9 cellular contexts compared by ENCODE assay signal in the genomic region with DNA sequence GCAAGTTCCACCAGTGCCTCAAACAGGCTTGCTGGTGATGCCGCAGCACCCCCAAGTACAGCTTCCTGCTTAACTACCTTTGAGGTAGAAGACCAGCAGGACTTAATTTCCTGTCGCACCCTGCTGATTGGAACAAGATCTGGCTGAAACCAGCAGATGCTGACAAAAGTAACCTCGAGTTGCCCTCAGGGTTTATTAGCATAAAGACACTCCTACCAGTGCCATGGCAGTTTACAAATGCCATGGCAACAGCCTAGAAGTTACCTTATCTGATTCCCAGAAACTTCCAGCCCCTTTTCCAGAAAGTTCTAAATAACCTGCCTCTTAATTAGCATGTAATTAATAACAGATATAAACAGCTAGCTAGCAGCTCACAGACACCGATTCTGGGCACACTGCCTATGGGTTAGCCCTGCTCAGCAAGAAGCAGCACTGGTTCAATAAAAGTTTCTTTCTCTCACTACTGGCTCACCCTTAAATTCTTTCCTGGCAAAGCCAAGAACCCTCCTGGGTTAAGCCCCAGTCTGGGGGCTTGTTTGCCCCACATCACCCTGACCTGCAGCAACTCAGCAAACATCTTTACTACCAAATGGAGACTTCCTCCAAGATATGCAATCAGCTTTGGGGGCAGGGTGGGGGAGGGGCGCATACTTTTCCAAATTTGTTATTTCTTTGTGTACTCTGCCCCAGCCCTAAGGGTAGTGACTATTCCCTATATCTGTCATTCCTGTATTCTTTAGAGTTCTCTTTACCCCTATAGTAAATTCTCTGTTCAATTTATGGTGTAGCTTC. TPM values are rescaled to one million over a fixed set of nuclear protein-coding genes. Genes with fewer than 3 reads are reported as not detected.
DNase-seq lines count a peak whose midpoint lies in the region; ATAC-seq and TF ChIP-seq lines count a peak whose summit lies in the region.
"Had no signal": no experiment of that assay in that cellular context is flagged by ENCODE, and none has a peak within 500 bp of the region (broad histone marks: within the 10 kb centered on the region; RNA-seq: fewer than 3 reads in every experiment).

No MANE protein-coding gene starts in this region.

- H3K4me3 ChIP-seq in tibial artery (no peak overlapping the region), esophagus muscularis mucosa (no peak overlapping the region)

- peak overlapping the region; percentile 32 for H3K27ac Mint-ChIP-seq in stimulated activated naive CD8-positive, alpha-beta T cell treated with anti-CD3 and anti-CD28 coated beads, Interleukin-15, Interleukin-2, amounts not matched to agents 100 ng/mL and 50 ng/mL, for 24 hours
- H3K27ac Mint-ChIP-seq in WTC11: peak overlapping the region; percentile 81

- H3K27me3 Mint-ChIP-seq in stimulated activated naive CD8-positive, alpha-beta T cell treated with anti-CD3 and anti-CD28 coated beads, Interleukin-15, Interleukin-2, amounts not matched to agents 100 ng/mL and 50 ng/mL, for 24 hours: no peaks in the 10 kb centered on the region
- H3K27me3 Mint-ChIP-seq in WTC11 (ENCODE audit: low read depth): no peaks in the 10 kb centered on the region

- TF ChIP-seq EP300 in esophagus muscularis mucosa (IDR thresholded peaks at IDR 0.05): no peak

- TF ChIP-seq CTCF in WTC11 (IDR thresholded peaks at IDR 0.05) (no peak), tibial artery (IDR thresholded peaks at IDR 0.05) (no peak), esophagus muscularis mucosa (IDR thresholded peaks at IDR 0.05) (no peak)

- peaks cover 0 to 5% (median 0%) of the 10 kb centered on the region in 3 donors for H3K36me3 ChIP-seq in tibial artery
- H3K36me3 ChIP-seq in esophagus muscularis mucosa: no peaks in the 10 kb centered on the region

- H3K27me3 ChIP-seq in tibial artery (no peaks in the 10 kb centered on the region), esophagus muscularis mucosa (no peaks in the 10 kb centered on the region)

- CTCF ChIA-PET in WTC11 (lab: Charles Lee): interaction anchor here (0.8 to 3.0 kb wide), 6 partner anchors 13 to 196 kb away, joined by 3 to 11 read pairs (median 4); no protein-coding TSS in a partner anchor

- H3K4me1 Mint-ChIP-seq in stimulated activated naive CD8-positive, alpha-beta T cell treated with anti-CD3 and anti-CD28 coated beads, Interleukin-15, Interleukin-2, amounts not matched to agents 100 ng/mL and 50 ng/mL, for 24 hours (ENCODE audit: low read depth): peaks cover 16% of the 10 kb centered on the region
- H3K4me1 Mint-ChIP-seq in WTC11: peaks cover 29% of the 10 kb centered on the region

- ATAC-seq in stimulated activated naive CD8-positive, alpha-beta T cell treated with anti-CD3 and anti-CD28 coated beads, Interleukin-15, Interleukin-2, amounts not matched to agents 100 U/mL and 50 U/mL, for 24 hours: no peak
- peak; percentile 86 for ATAC-seq in WTC11
- ATAC-seq in esophagus mucosa: peak; percentile 87
- ATAC-seq in GM21528 (IDR thresholded peaks at IDR 0.05; ENCODE audit: low FRiP score, unreplicated experiment): no peak

- 70% methylated on average over 5 of the region's 5 CpGs for WGBS in esophagus muscularis mucosa

- DNase-seq in stimulated activated naive CD8-positive, alpha-beta T cell treated with anti-CD3 and anti-CD28 coated beads, Interleukin-15, Interleukin-2, amounts not matched to agents 100 U/mL and 50 U/mL, for 24 hours: no peak
- DNase-seq in WTC11 (ENCODE audit: low spot score) (peak; percentile 16), tibial artery (no peak), esophagus muscularis mucosa (ENCODE audit: extremely low spot score) (no peak), DMS79 (lab: John Stamatoyannopoulos, UW) (no peak)

- H3K9me3 ChIP-seq in tibial artery: no peaks in the 10 kb centered on the region
- no peaks in the 10 kb centered on the region for H3K9me3 ChIP-seq in esophagus muscularis mucosa

- intact Hi-C loops in tibial artery (cut with DNase I; ENCODE audit: low total_unique reads) (no loop called here), esophagus muscularis mucosa (cut with DNase I) (no loop called here)

- POLR2A ChIA-PET in WTC11 (lab: Charles Lee): no interaction called here

- H3K4me1 ChIP-seq in tibial artery (peaks cover 0 to 22% (median 12%) of the 10 kb centered on the region in 4 donors), esophagus muscularis mucosa (peaks cover 14 to 23% (median 21%) of the 10 kb centered on the region in 4 donors)

- H3K4me3 Mint-ChIP-seq in stimulated activated naive CD8-positive, alpha-beta T cell treated with anti-CD3 and anti-CD28 coated beads, Interleukin-15, Interleukin-2, amounts not matched to agents 100 ng/mL and 50 ng/mL, for 24 hours: no peak overlapping the region
- H3K4me3 Mint-ChIP-seq in WTC11: no peak overlapping the region
- H3K4me3 Mint-ChIP-seq: neural crest cell had no signal

- no peaks in the 10 kb centered on the region for H3K9me3 Mint-ChIP-seq in stimulated activated naive CD8-positive, alpha-beta T cell treated with anti-CD3 and anti-CD28 coated beads, Interleukin-15, Interleukin-2, amounts not matched to agents 100 ng/mL and 50 ng/mL, for 24 hours
- peaks cover 12% of the 10 kb centered on the region for H3K9me3 Mint-ChIP-seq in WTC11

- H3K27ac ChIP-seq in tibial artery: no peak overlapping the region
- no peak overlapping the region for H3K27ac ChIP-seq in esophagus muscularis mucosa (replicated peaks in 1 of 4)

- TF ChIP-seq POLR2A in esophagus muscularis mucosa (IDR thresholded peaks at IDR 0.05; ENCODE audit: low read depth): no peak

- H3K36me3 Mint-ChIP-seq in stimulated activated naive CD8-positive, alpha-beta T cell treated with anti-CD3 and anti-CD28 coated beads, Interleukin-15, Interleukin-2, amounts not matched to agents 100 ng/mL and 50 ng/mL, for 24 hours (ENCODE audit: low read depth): peaks cover 9% of the 10 kb centered on the region
- peaks cover 13% of the 10 kb centered on the region for H3K36me3 Mint-ChIP-seq in WTC11

TF ChIP-seq in WTC11, 78 proteins besides CTCF, POLR2A, EP300 and RAD21:
- TF ChIP-seq, protein P1, sequence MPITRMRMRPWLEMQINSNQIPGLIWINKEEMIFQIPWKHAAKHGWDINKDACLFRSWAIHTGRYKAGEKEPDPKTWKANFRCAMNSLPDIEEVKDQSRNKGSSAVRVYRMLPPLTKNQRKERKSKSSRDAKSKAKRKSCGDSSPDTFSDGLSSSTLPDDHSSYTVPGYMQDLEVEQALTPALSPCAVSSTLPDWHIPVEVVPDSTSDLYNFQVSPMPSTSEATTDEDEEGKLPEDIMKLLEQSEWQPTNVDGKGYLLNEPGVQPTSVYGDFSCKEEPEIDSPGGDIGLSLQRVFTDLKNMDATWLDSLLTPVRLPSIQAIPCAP (CRISPR knock-in tag; IDR thresholded peaks at IDR 0.05): no peak
- TF ChIP-seq ZNF416 (CRISPR knock-in tag; IDR thresholded peaks at IDR 0.05): no peak
- TF ChIP-seq SP1 (CRISPR knock-in tag; conservative IDR thresholded peaks at IDR 0.05): no peak
- no peak for TF ChIP-seq TCF7 (CRISPR knock-in tag; IDR thresholded peaks at IDR 0.05; ENCODE audit: low read depth)
- no peak for TF ChIP-seq CREM (CRISPR knock-in tag; IDR thresholded peaks at IDR 0.05)
- no peak for TF ChIP-seq JUN (CRISPR knock-in tag; IDR thresholded peaks at IDR 0.05)
- TF ChIP-seq ZNF423 (CRISPR knock-in tag; IDR thresholded peaks at IDR 0.05): no peak
- no peak for TF ChIP-seq SMAD4 (CRISPR knock-in tag; IDR thresholded peaks at IDR 0.05)
- no peak for TF ChIP-seq FOXK1 (CRISPR knock-in tag; IDR thresholded peaks at IDR 0.05)
- no peak for TF ChIP-seq ARID4B (CRISPR knock-in tag; IDR thresholded peaks at IDR 0.05; ENCODE audit: borderline replicate concordance)
- no peak for TF ChIP-seq ETV6 (CRISPR knock-in tag; IDR thresholded peaks at IDR 0.05)
- no peak for TF ChIP-seq NR2C2 (CRISPR knock-in tag; IDR thresholded peaks at IDR 0.05)
- no peak for TF ChIP-seq NR3C1 (CRISPR knock-in tag; conservative IDR thresholded peaks at IDR 0.05; ENCODE audit: low read depth)
- TF ChIP-seq SMAD3 (CRISPR knock-in tag; IDR thresholded peaks at IDR 0.05; ENCODE audit: borderline replicate concordance): no peak
- TF ChIP-seq SOX15 (CRISPR knock-in tag; IDR thresholded peaks at IDR 0.05): no peak
- no peak for TF ChIP-seq IRF2 (CRISPR knock-in tag; IDR thresholded peaks at IDR 0.05; ENCODE audit: borderline replicate concordance, low read depth)

RNA-seq across cellular contexts. Expression of gene MAP4, which starts 54.2 kb away (rescaled TPM):
- total RNA-seq in WTC11 (2021) (164 to 199 TPM (median 171 TPM) in 3 replicates), esophagus mucosa (107 TPM), esophagus muscularis mucosa (100 to 1,000 TPM; 239 to 338 (median 284) TPM)

Comparison
In these comparisons a context has a peak if more than half of its experiments do, and no peak if none do; other contexts are left out.
1. ATAC-seq: peak in WTC11 (single experiment) and esophagus mucosa (single experiment); none in stimulated activated naive CD8-positive, alpha-beta T cell treated with anti-CD3 and anti-CD28 coated beads, Interleukin-15, Interleukin-2, amounts not matched to agents 100 U/mL and 50 U/mL, for 24 hours (single experiment) and GM21528 (single experiment).